Comparison of ENCODE assay signal across 13 cellular contexts in genomic region chr16:29852654-29853053, GRCh38. TPM values are rescaled to one million over a fixed set of nuclear protein-coding genes. Genes with fewer than 3 reads are reported as not detected.
DNase-seq lines count a peak whose midpoint lies in the region; ATAC-seq and TF ChIP-seq lines count a peak whose summit lies in the region.
"Had no signal": no experiment of that assay in that cellular context is flagged by ENCODE, and none has a peak within 500 bp of the region (broad histone marks: within the 10 kb centered on the region; RNA-seq: fewer than 3 reads in every experiment).

No MANE protein-coding gene starts in this region.

- TF ChIP-seq POLR2A in esophagus squamous epithelium (IDR thresholded peaks at IDR 0.05) = no peak

- H3K27ac ChIP-seq in subcutaneous abdominal adipose tissue (ENCODE audit: low read depth, low read length) (peak overlapping the region; percentile 50), esophagus squamous epithelium (peak overlapping the region in 1 of 4 donors; percentile 66)
- H3K27ac ChIP-seq: SJSA1, thoracic aorta had no signal

- intact Hi-C loops in esophagus squamous epithelium (cut with DNase I) = no loop called here

- H3K9me3 ChIP-seq in subcutaneous abdominal adipose tissue (ENCODE audit: control insufficient read depth in 5 of 5, low read length in 5 of 5) (no peaks in the 10 kb centered on the region), esophagus squamous epithelium (no peaks in the 10 kb centered on the region)
- H3K9me3 ChIP-seq: SJSA1, thoracic aorta had no signal

- peaks cover 0 to 19% (median 9%) of the 10 kb centered on the region in 5 donors for H3K4me1 ChIP-seq in subcutaneous abdominal adipose tissue (ENCODE audit: control insufficient read depth in 5 of 5, insufficient read depth in 5 of 5, low read length in 5 of 5)
- H3K4me1 ChIP-seq in esophagus squamous epithelium = peaks cover 0 to 6% (median 0%) of the 10 kb centered on the region in 3 donors

- ATAC-seq in HG03432 (IDR thresholded peaks at IDR 0.05; ENCODE audit: unreplicated experiment) = no peak

- no peak for TF ChIP-seq CTCF in esophagus squamous epithelium (IDR thresholded peaks at IDR 0.05)

- no peak overlapping the region for H3K9ac ChIP-seq in subcutaneous abdominal adipose tissue (ENCODE audit: low read length in 5 of 5)

- H3K4me3 ChIP-seq in subcutaneous abdominal adipose tissue (ENCODE audit: low read depth in 1 of 5, low read length in 5 of 5) (peak overlapping the region in 1 of 5 donors; percentile 33), esophagus squamous epithelium (no peak overlapping the region)
- H3K4me3 ChIP-seq: SJSA1, thoracic aorta had no signal

- peaks cover 0 to 7% (median 3%) of the 10 kb centered on the region in 5 donors for H3K36me3 ChIP-seq in subcutaneous abdominal adipose tissue (ENCODE audit: control insufficient read depth in 5 of 5, insufficient read depth in 5 of 5, low read length in 5 of 5)
- peaks cover 2 to 14% (median 4%) of the 10 kb centered on the region in 3 donors for H3K36me3 ChIP-seq in esophagus squamous epithelium

- DNase-seq in RPMI7951 (ENCODE audit: low read depth) (peak; percentile 41), foreskin melanocyte (peak; percentile 66), esophagus squamous epithelium (lab: John Stamatoyannopoulos, UW) (no peak), NCI-H2107 (lab: John Stamatoyannopoulos, UW) (no peak)
- DNase-seq: activated CD4-positive, alpha-beta T cell treated with anti-CD3 and anti-CD28 coated beads, Interleukin-2, amount 10 ng/mL, durations not matched to agents 7 days and 5 days; activated naive CD4-positive, alpha-beta T cell treated with anti-CD3 and anti-CD28 coated beads, Interleukin-2, amount 50 U/mL, for 16 hours; NCI-H2171; nephron progenitor cell; stimulated activated CD4-positive, alpha-beta T cell treated with anti-CD3 and anti-CD28 coated beads, Interleukin-2, amount 100 ng/mL, for 24 hours had no signal

- H3K27me3 ChIP-seq in subcutaneous abdominal adipose tissue (ENCODE audit: control insufficient read depth in 5 of 5, insufficient read depth in 4 of 5, low read length in 5 of 5) (no peaks in the 10 kb centered on the region), esophagus squamous epithelium (no peaks in the 10 kb centered on the region)
- H3K27me3 ChIP-seq: SJSA1 had no signal

- 54 to 57% methylated on average over 7 of the region's 7 CpGs for WGBS in esophagus squamous epithelium, 2 donors

RNA-seq across cellular contexts. Expression of gene CDIPT, which starts 10.4 kb away (rescaled TPM):
- 83.4 and 90.4 TPM in 2 replicates for total RNA-seq in RPMI7951 (2014; rRNA removed; shearing (Covaris generic))
- total RNA-seq in esophagus squamous epithelium = 10 to 100 TPM; 34.6 to 78.8 (median 44.6) TPM

RNA-seq across cellular contexts. Expression of gene MVP, which starts 32.4 kb away (rescaled TPM):
- 140 and 141 TPM in 2 replicates for total RNA-seq in RPMI7951 (2014; rRNA removed; shearing (Covaris generic))
- total RNA-seq in esophagus squamous epithelium = 100 to 1,000 TPM in 2 of 4 donors, 10 to 100 TPM in 2; 54.0 to 133 (median 97.6) TPM

RNA-seq across cellular contexts. Expression of gene PAGR1, which starts 36.7 kb away (rescaled TPM):
- total RNA-seq in RPMI7951 (2014; rRNA removed; shearing (Covaris generic)) = 20.5 and 22.8 TPM in 2 replicates
- total RNA-seq in esophagus squamous epithelium = 10 to 100 TPM; 25.4 to 37.6 (median 32.8) TPM

RNA-seq across cellular contexts. Expression of gene PRRT2, which starts 40.7 kb away (rescaled TPM):
- 1.7 and 2.5 TPM in 2 replicates for total RNA-seq in RPMI7951 (2014; rRNA removed; shearing (Covaris generic))
- 1 to 10 TPM in 1 of 4 donors, under 1 TPM in 2, not detected in 1; 0.40 to 1.9 (median 0.53) TPM for total RNA-seq in esophagus squamous epithelium

RNA-seq across cellular contexts. Expression of gene MAZ, which starts 46.3 kb away (rescaled TPM):
- 114 and 181 TPM in 2 replicates for total RNA-seq in RPMI7951 (2014; rRNA removed; shearing (Covaris generic))
- 10 to 100 TPM; 87.0 to 99.0 (median 97.3) TPM for total RNA-seq in esophagus squamous epithelium

Comparison
In these comparisons a context has a peak if more than half of its experiments do, and no peak if none do; other contexts are left out.
1. DNase-seq: peak in RPMI7951 (single experiment) and foreskin melanocyte (single experiment); none in esophagus squamous epithelium (single experiment) and NCI-H2107 (single experiment).